In the genomic region with DNA sequence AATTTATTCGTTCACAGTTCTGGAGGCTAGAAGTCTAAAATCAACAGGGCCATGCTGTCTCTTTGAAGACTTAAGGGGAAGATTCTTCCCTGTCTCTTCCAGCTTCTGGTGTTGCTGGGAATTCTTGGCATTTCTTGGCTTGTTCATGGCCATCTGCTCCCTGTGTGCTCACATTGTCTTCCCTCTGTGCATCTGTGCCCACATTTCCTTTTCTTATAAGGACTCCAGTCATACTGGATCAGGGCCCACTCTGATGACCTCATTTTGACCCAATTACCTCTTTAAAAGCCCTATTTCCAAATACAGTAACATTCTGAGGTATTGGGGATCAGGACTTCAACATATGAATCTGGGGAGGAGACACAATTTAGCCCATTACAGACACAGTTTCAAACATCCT, we compare ENCODE assay signal across 18 cellular contexts.
"Had no signal": no experiment of that assay in that cellular context is flagged by ENCODE, and none has a peak within 500 bp of the region (broad histone marks: within the 10 kb centered on the region; RNA-seq: fewer than 3 reads in every experiment).

No MANE protein-coding gene starts in this region.

- H3K36me3 Mint-ChIP-seq: activated CD4-positive, alpha-beta memory T cell treated with anti-CD3 and anti-CD28 coated beads for 36 hours; activated CD8-positive, alpha-beta memory T cell treated with anti-CD3 and anti-CD28 coated beads, Interleukin-2, amount 10 ng/mL, durations not matched to agents 7 days and 5 days; activated naive CD4-positive, alpha-beta T cell treated with anti-CD3 and anti-CD28 coated beads, Interleukin-2, amount 10 ng/mL, durations not matched to agents 7 days and 5 days; natural killer cell had no signal

- H3K27ac Mint-ChIP-seq: activated CD4-positive, alpha-beta memory T cell treated with anti-CD3 and anti-CD28 coated beads for 36 hours; activated CD4-positive, alpha-beta T cell treated with anti-CD3 and anti-CD28 coated beads for 36 hours; activated CD8-positive, alpha-beta memory T cell treated with anti-CD3 and anti-CD28 coated beads, Interleukin-2, amount 10 ng/mL, durations not matched to agents 7 days and 5 days; activated T-cell treated with anti-CD3 and anti-CD28 coated beads, Interleukin-2, amount 50 U/mL, for 24 hours; natural killer cell had no signal

- H3K4me1 ChIP-seq: gastrocnemius medialis, stomach, upper lobe of right lung had no signal

- H3K4me1 Mint-ChIP-seq: activated CD4-positive, alpha-beta T cell treated with anti-CD3 and anti-CD28 coated beads for 36 hours had no signal

- H3K4me3 ChIP-seq: gastrocnemius medialis, lung, mucosa of descending colon, stomach, testis, upper lobe of right lung had no signal

- H3K27me3 ChIP-seq: gastrocnemius medialis, stomach, testis, upper lobe of right lung had no signal

- H3K27ac ChIP-seq: gastrocnemius medialis, stomach, testis, upper lobe of right lung, VCaP had no signal

- H3K4me3 Mint-ChIP-seq: activated CD4-positive, alpha-beta memory T cell treated with anti-CD3 and anti-CD28 coated beads for 36 hours; activated CD4-positive, alpha-beta T cell treated with anti-CD3 and anti-CD28 coated beads for 36 hours; activated CD8-positive, alpha-beta memory T cell treated with anti-CD3 and anti-CD28 coated beads, Interleukin-2, amount 10 ng/mL, durations not matched to agents 7 days and 5 days; activated naive CD4-positive, alpha-beta T cell treated with anti-CD3 and anti-CD28 coated beads, Interleukin-2, amount 10 ng/mL, durations not matched to agents 7 days and 5 days; activated T-cell treated with anti-CD3 and anti-CD28 coated beads, Interleukin-2, amount 50 U/mL, for 24 hours; natural killer cell had no signal

- ATAC-seq: activated CD4-positive, alpha-beta T cell treated with anti-CD3 and anti-CD28 coated beads for 36 hours; activated CD8-positive, alpha-beta memory T cell treated with anti-CD3 and anti-CD28 coated beads, Interleukin-2, amount 10 ng/mL, durations not matched to agents 7 days and 5 days; gastrocnemius medialis; left colon; mucosa of descending colon; natural killer cell had no signal

- H3K9me3 ChIP-seq: gastrocnemius medialis, mucosa of descending colon, stomach, testis, upper lobe of right lung had no signal

- H3K27me3 Mint-ChIP-seq: activated CD4-positive, alpha-beta memory T cell treated with anti-CD3 and anti-CD28 coated beads for 36 hours; activated CD4-positive, alpha-beta T cell treated with anti-CD3 and anti-CD28 coated beads for 36 hours; activated T-cell treated with anti-CD3 and anti-CD28 coated beads, Interleukin-2, amount 50 U/mL, for 24 hours had no signal

- H3K36me3 ChIP-seq: gastrocnemius medialis, stomach, upper lobe of right lung had no signal

- DNase-seq: activated CD4-positive, alpha-beta memory T cell treated with anti-CD3 and anti-CD28 coated beads for 36 hours; activated CD4-positive, alpha-beta T cell treated with anti-CD3 and anti-CD28 coated beads for 36 hours; activated CD8-positive, alpha-beta memory T cell treated with anti-CD3 and anti-CD28 coated beads, Interleukin-2, amount 10 ng/mL, durations not matched to agents 7 days and 5 days; activated naive CD4-positive, alpha-beta T cell treated with anti-CD3 and anti-CD28 coated beads, Interleukin-2, amount 10 ng/mL, durations not matched to agents 7 days and 5 days; activated T-cell treated with anti-CD3 and anti-CD28 coated beads, Interleukin-2, amount 50 U/mL, for 24 hours; gastrocnemius medialis; left colon; mucosa of descending colon; natural killer cell; stimulated activated CD4-positive, alpha-beta T cell treated with anti-CD3 and anti-CD28 coated beads, Interleukin-12 subunit alpha, Interleukin-12 subunit beta, amount 100 ng/mL, for 4 hours; stimulated activated CD4-positive, alpha-beta T cell treated with anti-CD3 and anti-CD28 coated beads, Interleukin-2, amount 100 ng/mL, for 24 hours; stomach; T-helper 1 cell; T1000; testis; upper lobe of right lung had no signal

- H3K9me3 Mint-ChIP-seq: activated CD4-positive, alpha-beta memory T cell treated with anti-CD3 and anti-CD28 coated beads for 36 hours; activated T-cell treated with anti-CD3 and anti-CD28 coated beads, Interleukin-2, amount 50 U/mL, for 24 hours; natural killer cell had no signal
